In the genomic region with DNA sequence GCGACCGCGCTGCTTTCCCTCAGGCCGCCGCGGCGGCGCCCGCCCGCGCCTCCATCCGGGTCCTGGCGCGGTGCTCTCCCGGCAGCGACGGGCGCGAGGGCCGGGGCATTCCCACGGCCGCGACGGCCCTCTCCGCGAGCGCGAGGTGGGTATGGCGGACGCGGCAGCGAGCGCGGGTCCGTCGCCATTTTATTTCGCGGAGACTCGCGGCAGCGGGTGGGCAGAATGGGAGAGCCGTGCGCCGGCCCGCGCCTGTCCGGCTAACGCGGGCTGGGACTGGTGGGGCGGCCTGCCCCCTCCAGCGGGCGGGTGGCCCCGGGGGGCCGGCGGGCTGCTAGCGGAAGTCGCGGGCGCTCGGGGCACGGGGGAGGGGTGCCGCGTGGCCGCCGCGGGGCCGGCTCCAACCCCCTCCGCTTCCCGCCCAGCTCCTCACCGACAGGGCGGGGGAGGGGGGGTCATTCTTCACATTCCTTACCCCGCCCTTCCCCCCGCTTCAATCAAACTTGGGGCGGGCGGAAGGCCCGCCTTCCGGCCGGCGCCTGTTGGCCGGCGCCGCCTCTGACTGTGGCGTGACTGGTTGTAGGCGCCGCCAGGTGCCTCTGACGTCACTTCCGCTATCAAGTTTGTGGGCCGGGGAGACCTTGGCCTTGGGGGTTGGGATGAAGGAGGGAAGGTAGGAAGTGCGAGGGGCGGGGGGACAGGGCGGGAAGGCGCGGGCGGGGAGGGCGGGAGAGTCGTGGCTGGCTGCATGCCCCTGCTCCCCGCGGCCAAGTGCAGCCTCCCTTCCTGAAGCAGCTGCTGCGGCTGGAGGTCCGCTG, we compare ENCODE assay signal across 8 cellular contexts.
DNase-seq lines count a peak whose midpoint lies in the region; ATAC-seq and TF ChIP-seq lines count a peak whose summit lies in the region.

No MANE protein-coding gene starts in this region.

- H3K4me3 Mint-ChIP-seq in activated naive CD8-positive, alpha-beta T cell treated with anti-CD3 and anti-CD28 coated beads, Interleukin-2, amount 10 ng/mL, durations not matched to agents 7 days and 5 days, result peak overlapping the region; percentile 90

- H3K4me1 ChIP-seq in ovary (ENCODE audit: insufficient read depth) (peaks cover 6% of the 10 kb centered on the region), thyroid gland (peaks cover 25 to 32% of the 10 kb centered on the region in 2 donors)

- no peaks in the 10 kb centered on the region for H3K27me3 ChIP-seq in ovary
- H3K27me3 ChIP-seq in thyroid gland, result no peaks in the 10 kb centered on the region

- TF ChIP-seq EP300 in ovary (IDR thresholded peaks at IDR 0.05), result peak; percentile 75

- TF ChIP-seq POLR2A in ovary (IDR thresholded peaks at IDR 0.05), result peak; percentile 99
- peak; percentile 99 for TF ChIP-seq POLR2A in thyroid gland (IDR thresholded peaks at IDR 0.05)

- ATAC-seq in HG02642 (IDR thresholded peaks at IDR 0.05; ENCODE audit: poor library complexity, unreplicated experiment) (peak; percentile 69), Right ventricle myocardium inferior (peak; percentile 83)
- ATAC-seq in activated naive CD8-positive, alpha-beta T cell treated with anti-CD3 and anti-CD28 coated beads, Interleukin-2, amount 10 ng/mL, durations not matched to agents 7 days and 5 days (ENCODE audit: low read depth), result peak; percentile 46

- POLR2A ChIA-PET in activated naive CD8-positive, alpha-beta T cell treated with anti-CD3 and anti-CD28 coated beads, Interleukin-2, amount 10 ng/mL, durations not matched to agents 7 days and 5 days (lab: Charles Lee), result interaction anchor here (0.7 to 1.9 kb wide), 6 partner anchors 9 to 17 kb away, joined by 3 to 9 read pairs (median 4); no protein-coding TSS in a partner anchor

- H3K4me3 ChIP-seq in GM12864 (ENCODE audit: low read depth, low read length) (peak overlapping the region; percentile 92), ovary (peak overlapping the region; percentile 99), thyroid gland (replicated peaks in 1 of 3) (peak overlapping the region; percentile 84 to 98 (median 91))

- no peaks in the 10 kb centered on the region for H3K27me3 Mint-ChIP-seq in activated naive CD8-positive, alpha-beta T cell treated with anti-CD3 and anti-CD28 coated beads, Interleukin-2, amount 10 ng/mL, durations not matched to agents 7 days and 5 days

- H3K36me3 Mint-ChIP-seq in activated naive CD8-positive, alpha-beta T cell treated with anti-CD3 and anti-CD28 coated beads, Interleukin-2, amount 10 ng/mL, durations not matched to agents 7 days and 5 days, result peaks cover 11% of the 10 kb centered on the region

- peak overlapping the region; percentile 91 for H3K27ac Mint-ChIP-seq in activated naive CD8-positive, alpha-beta T cell treated with anti-CD3 and anti-CD28 coated beads, Interleukin-2, amount 10 ng/mL, durations not matched to agents 7 days and 5 days

- DNase-seq in GM12864 (ENCODE audit: low read depth), result peak; percentile 98
- DNase-seq in NCI-H1105 (lab: John Stamatoyannopoulos, UW), result peak; percentile 96
- peak; percentile 71 for DNase-seq in SKM-1 (lab: John Stamatoyannopoulos, UW; ENCODE audit: unreplicated experiment)
- peak; percentile 91 for DNase-seq in activated naive CD8-positive, alpha-beta T cell treated with anti-CD3 and anti-CD28 coated beads, Interleukin-2, amount 10 ng/mL, durations not matched to agents 7 days and 5 days
- DNase-seq in Right ventricle myocardium inferior (ENCODE audit: missing footprints), result peak; percentile 98
- DNase-seq in ovary, result peak; percentile 98 to 99 (median 98)
- DNase-seq in thyroid gland, result peak; percentile 99

- WGBS in ovary, 3 donors, result 0 to 1% (median 0%) methylated on average over 63 to 98 of the region's 100 CpGs
- WGBS in thyroid gland, 2 donors, result 0% methylated on average over 4 to 21 of the region's 100 CpGs

- H3K9me3 Mint-ChIP-seq in activated naive CD8-positive, alpha-beta T cell treated with anti-CD3 and anti-CD28 coated beads, Interleukin-2, amount 10 ng/mL, durations not matched to agents 7 days and 5 days, result no peaks in the 10 kb centered on the region

- intact Hi-C loops in Right ventricle myocardium inferior (cut with DNase I), result loop anchor here (2.0 to 5.0 kb wide), 2 partner anchors 32 to 84 kb away; a partner anchor contains a TSS
- intact Hi-C loops in ovary (cut with DNase I), result loop anchor here in 1 of 4 donors (5.0 kb wide), 1 partner anchor 134 kb away; no protein-coding TSS in a partner anchor
- intact Hi-C loops in thyroid gland (cut with DNase I), result no loop called here

- H3K27ac ChIP-seq in ovary (peak overlapping the region; percentile 100), thyroid gland (peak overlapping the region; percentile 99 to 100 (median 100))

- peaks cover 38% of the 10 kb centered on the region for H3K4me1 Mint-ChIP-seq in activated naive CD8-positive, alpha-beta T cell treated with anti-CD3 and anti-CD28 coated beads, Interleukin-2, amount 10 ng/mL, durations not matched to agents 7 days and 5 days

- H3K9me3 ChIP-seq in ovary, result no peaks in the 10 kb centered on the region
- H3K9me3 ChIP-seq in thyroid gland, result no peaks in the 10 kb centered on the region

- H3K36me3 ChIP-seq in ovary (no peaks in the 10 kb centered on the region), thyroid gland (no peaks in the 10 kb centered on the region)

- TF ChIP-seq CTCF in GM12864 (IDR thresholded peaks at IDR 0.05; ENCODE audit: low read depth, low read length, missing control alignments), result no peak
- TF ChIP-seq CTCF in ovary (IDR thresholded peaks at IDR 0.05), result peak in 2 of 3 donors; percentile 50 to 81
- TF ChIP-seq CTCF in thyroid gland (IDR thresholded peaks at IDR 0.05), result peak in 3 of 6 experiments; percentile 33 to 43 (median 37)

Comparison
In these comparisons a context has a peak if more than half of its experiments do, and no peak if none do; other contexts are left out.
1. Peak in every context shown above with its lines: DNase-seq, ATAC-seq, H3K4me3 ChIP-seq and H3K27ac ChIP-seq.